ENCODE assay signal across 8 cellular contexts in the genomic region with DNA sequence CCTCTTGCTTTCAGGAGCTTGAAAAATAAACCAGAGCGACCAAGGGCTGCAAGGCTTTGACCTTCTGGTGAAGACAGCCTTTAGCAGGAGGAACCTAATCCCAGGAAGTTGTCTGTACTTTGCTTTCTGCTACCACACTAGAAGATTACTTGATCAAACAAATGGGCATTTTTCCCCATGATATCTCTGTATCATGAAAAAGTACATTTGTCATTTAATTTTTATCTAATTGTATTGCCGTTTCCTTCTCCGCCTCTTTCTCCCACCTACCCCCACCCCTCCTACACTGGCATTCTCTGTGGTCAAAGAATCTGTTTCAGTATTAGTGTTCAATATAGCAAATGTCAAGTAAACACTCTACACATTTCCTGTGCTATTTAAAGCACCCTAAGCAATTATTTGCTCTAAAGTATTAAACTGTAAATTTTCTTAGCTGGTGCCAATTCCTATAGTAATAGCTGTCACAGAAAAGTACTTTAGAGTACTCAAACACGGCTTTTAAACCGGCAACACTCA. TPM values are rescaled to one million over a fixed set of nuclear protein-coding genes. Genes with fewer than 3 reads are reported as not detected.
DNase-seq lines count a peak whose midpoint lies in the region; ATAC-seq and TF ChIP-seq lines count a peak whose summit lies in the region.

No MANE protein-coding gene starts in this region.

- no peaks in the 10 kb centered on the region for H3K79me2 ChIP-seq in neural cell (replicated peaks; ENCODE audit: insufficient read depth, low read length)

- H3K9me2 ChIP-seq in neural cell (ENCODE audit: insufficient read depth, low read length) = no peaks in the 10 kb centered on the region

- no peak overlapping the region for H3K9ac ChIP-seq in neural cell (ENCODE audit: low read length)

- DNase-seq in putamen (ENCODE audit: low spot score) (no peak), H7 (no peak), substantia nigra (lab: John Stamatoyannopoulos, UW) (no peak), glutamatergic neuron (no peak)

- H3K27ac Mint-ChIP-seq in T-helper 1 cell treated with Interleukin-12 subunit alpha and Interleukin-12 subunit beta and Interleukin-4 antibody, amounts not matched to agents 30 μg/mL and 1 μg/mL, for 36 hours = peak overlapping the region; percentile 88
- no peak overlapping the region for H3K27ac Mint-ChIP-seq in glutamatergic neuron (ENCODE audit: unreplicated experiment)

- no peaks in the 10 kb centered on the region for H3K27me3 Mint-ChIP-seq in T-helper 1 cell treated with Interleukin-12 subunit alpha and Interleukin-12 subunit beta and Interleukin-4 antibody, amounts not matched to agents 30 μg/mL and 1 μg/mL, for 36 hours (ENCODE audit: low read depth)
- H3K27me3 Mint-ChIP-seq in glutamatergic neuron (ENCODE audit: unreplicated experiment) = no peaks in the 10 kb centered on the region

- H3K9me3 ChIP-seq in neural cell (ENCODE audit: low read length) = no peaks in the 10 kb centered on the region

- H3K4me3 ChIP-seq in neural cell (ENCODE audit: low read length) = no peak overlapping the region
- H3K4me3 ChIP-seq in H7 (ENCODE audit: insufficient read depth, low read depth, low read length) = no peak overlapping the region

- no peak overlapping the region for H3K27ac ChIP-seq in neural cell (ENCODE audit: low read length)
- no peak overlapping the region for H3K27ac ChIP-seq in substantia nigra (ENCODE audit: low read depth, low read length, poor library complexity, severe bottlenecking)

- H3K9me3 Mint-ChIP-seq in T-helper 1 cell treated with Interleukin-12 subunit alpha and Interleukin-12 subunit beta and Interleukin-4 antibody, amounts not matched to agents 30 μg/mL and 1 μg/mL, for 36 hours = no peaks in the 10 kb centered on the region
- H3K9me3 Mint-ChIP-seq in glutamatergic neuron (ENCODE audit: unreplicated experiment) = no peaks in the 10 kb centered on the region

- H3K4me1 Mint-ChIP-seq in T-helper 1 cell treated with Interleukin-12 subunit alpha and Interleukin-12 subunit beta and Interleukin-4 antibody, amounts not matched to agents 30 μg/mL and 1 μg/mL, for 36 hours (ENCODE audit: low read depth) = peaks cover 64% of the 10 kb centered on the region
- no peaks in the 10 kb centered on the region for H3K4me1 Mint-ChIP-seq in glutamatergic neuron (ENCODE audit: low read depth, unreplicated experiment)

- peak; percentile 29 for TF ChIP-seq EP300 in neural cell (conservative IDR thresholded peaks at IDR 0.05; ENCODE audit: poor library complexity, severe bottlenecking)

- peak overlapping the region; percentile 71 for H3K4me3 Mint-ChIP-seq in T-helper 1 cell treated with Interleukin-12 subunit alpha and Interleukin-12 subunit beta and Interleukin-4 antibody, amounts not matched to agents 30 μg/mL and 1 μg/mL, for 36 hours
- no peak overlapping the region for H3K4me3 Mint-ChIP-seq in glutamatergic neuron (ENCODE audit: unreplicated experiment)

- peaks cover 33% of the 10 kb centered on the region for H3K36me3 Mint-ChIP-seq in T-helper 1 cell treated with Interleukin-12 subunit alpha and Interleukin-12 subunit beta and Interleukin-4 antibody, amounts not matched to agents 30 μg/mL and 1 μg/mL, for 36 hours (ENCODE audit: low read depth)
- H3K36me3 Mint-ChIP-seq in glutamatergic neuron (ENCODE audit: unreplicated experiment) = no peaks in the 10 kb centered on the region

- no peak for TF ChIP-seq RAD21 in neural cell (conservative IDR thresholded peaks at IDR 0.05)

- ATAC-seq in GM18909 (IDR thresholded peaks at IDR 0.05; ENCODE audit: poor library complexity, unreplicated experiment) (peak; percentile 99), HG02798 (IDR thresholded peaks at IDR 0.05; ENCODE audit: poor library complexity, unreplicated experiment) (peak; percentile 99)

- H2AFZ ChIP-seq in neural cell (ENCODE audit: low read depth, low read length) = no peak overlapping the region

- H3K36me3 ChIP-seq in neural cell (ENCODE audit: insufficient read depth, low read length) = no peaks in the 10 kb centered on the region
- no peaks in the 10 kb centered on the region for H3K36me3 ChIP-seq in H7 (replicated peaks; ENCODE audit: control insufficient read depth, insufficient read depth, low read length)

- H3F3A ChIP-seq in neural cell (ENCODE audit: insufficient read depth, low read length, poor library complexity, severe bottlenecking) = no peaks in the 10 kb centered on the region

- H3K27me3 ChIP-seq in neural cell (ENCODE audit: insufficient read depth, low read depth, low read length) (no peaks in the 10 kb centered on the region), H7 (ENCODE audit: control insufficient read depth, insufficient read depth, low read length) (no peaks in the 10 kb centered on the region)

- no peak for TF ChIP-seq CTCF in neural cell (IDR thresholded peaks at IDR 0.05; ENCODE audit: poor library complexity, severe bottlenecking)
- no peak for TF ChIP-seq CTCF in glutamatergic neuron (IDR thresholded peaks at IDR 0.05; ENCODE audit: partially characterized antibody, unreplicated experiment)

- no peaks in the 10 kb centered on the region for H4K20me1 ChIP-seq in neural cell (ENCODE audit: insufficient read depth)

- no peak overlapping the region for H3K4me2 ChIP-seq in neural cell (ENCODE audit: low read length)

TF ChIP-seq in neural cell, 6 proteins besides CTCF, POLR2A, EP300 and RAD21:
- TF ChIP-seq TAF1 (IDR thresholded peaks at IDR 0.05; ENCODE audit: low read depth) = no peak
- TF ChIP-seq REST (IDR thresholded peaks at IDR 0.05; ENCODE audit: borderline replicate concordance) = no peak
- no peak for TF ChIP-seq EZH2 (IDR thresholded peaks at IDR 0.05; ENCODE audit: borderline replicate concordance, insufficient read depth, low read length, poor library complexity, severe bottlenecking)
- no peak for TF ChIP-seq MXI1 (conservative IDR thresholded peaks at IDR 0.05; ENCODE audit: poor library complexity, severe bottlenecking)
- TF ChIP-seq POLR2AphosphoS5 (IDR thresholded peaks at IDR 0.05) = no peak
- TF ChIP-seq SMC3 (conservative IDR thresholded peaks at IDR 0.05; ENCODE audit: poor library complexity) = no peak

RNA-seq across cellular contexts. Expression of gene ATXN1, which starts 29.7 kb away (rescaled TPM):
- polyA plus RNA-seq in neural cell = 23.6 and 28.2 TPM in 2 replicates
- polyA minus RNA-seq in neural cell = 103 and 128 TPM in 2 replicates
- total RNA-seq in H7 (2014; rRNA removed; shearing (Covaris generic)) = 7.6 and 8.9 TPM in 2 replicates
- 15.5 TPM for total RNA-seq in glutamatergic neuron (ENCODE audit: unreplicated experiment)
